ENCODE assay signal across 27 cellular contexts in genomic region chr2:236054125-236054524, GRCh38.
DNase-seq lines count a peak whose midpoint lies in the region; ATAC-seq, FAIRE-seq and TF ChIP-seq lines count a peak whose summit lies in the region.
"Had no signal": no experiment of that assay in that cellular context is flagged by ENCODE, and none has a peak within 500 bp of the region (broad histone marks: within the 10 kb centered on the region; RNA-seq: fewer than 3 reads in every experiment).

No MANE protein-coding gene starts in this region.

- peak; percentile 26 to 49 for DNase-seq in NCI-H524 (lab: John Stamatoyannopoulos, UW)
- no peak for DNase-seq in NCI-H524 treated with DMSO at 0.1 percent for 48 hours (lab: John Stamatoyannopoulos, UW)
- DNase-seq in H1 (ENCODE audit: low read depth in 1 of 2, low spot score in 2 of 2) = no peak
- peak; percentile 2 for DNase-seq in mesenteric fat pad (ENCODE audit: low spot score)
- no peak for DNase-seq in activated T-cell treated with anti-CD3 and anti-CD28 coated beads, Interleukin-2, amount 50 U/mL, for 1 hour
- DNase-seq in stimulated activated naive B cell treated with anti-CD40 and anti-IgM and Interleukin-4, amounts not matched to agents 10 μg/mL and 1 μg/mL and 100 μg/mL, for 72 hours = no peak
- DNase-seq in stimulated activated CD4-positive, alpha-beta T cell treated with anti-CD3 and anti-CD28 coated beads, Interleukin-2, amount 100 ng/mL, for 24 hours = no peak
- DNase-seq: activated CD4-positive, alpha-beta T cell treated with anti-CD3 and anti-CD28 coated beads, Interleukin-2, amount 10 ng/mL, durations not matched to agents 7 days and 5 days; activated naive CD4-positive, alpha-beta T cell treated with anti-CD3 and anti-CD28 coated beads, Interleukin-2, amount 10 ng/mL, durations not matched to agents 7 days and 5 days; AML-193; CD4-positive, alpha-beta memory T cell; dermis blood vessel endothelial cell; DMS153; left lung; NCI-H1436 treated with DMSO at 0.1 percent for 48 hours; NCI-H526 treated with DMSO at 0.1 percent for 48 hours; pancreas; RPMI8226 had no signal

- H3K4me1 ChIP-seq in H1 (replicated peaks in 1 of 4; ENCODE audit: control insufficient read depth in 3 of 4, insufficient read depth in 4 of 4, low read length in 3 of 4) = peaks cover 10 to 26% (median 15%) of the 10 kb centered on the region in 4 experiments
- H3K4me1 ChIP-seq: left lung, pancreas, tibial nerve had no signal

- no peak overlapping the region for H3K27ac ChIP-seq in H1 (ENCODE audit: low read depth, low read length)
- H3K27ac ChIP-seq: hepatocyte, left lung, pancreas, SK-N-MC, tibial nerve had no signal

- H3K79me2 ChIP-seq in H1 (ENCODE audit: control insufficient read depth in 1 of 2, insufficient read depth in 2 of 2, low read length in 2 of 2) = no peaks in the 10 kb centered on the region
- H3K79me2 ChIP-seq: hepatocyte had no signal

- H4K20me1 ChIP-seq in H1 (replicated peaks in 1 of 2; ENCODE audit: control insufficient read depth in 1 of 2, insufficient read depth in 2 of 2, low read length in 2 of 2) = no peaks in the 10 kb centered on the region

- FAIRE-seq in H1 (lab: Jason Lieb, UNC) = peak; percentile 36
- FAIRE-seq: G401.6, K562, pancreas had no signal

- no peaks in the 10 kb centered on the region for H3K36me3 Mint-ChIP-seq in stimulated activated naive B cell treated with anti-CD40 and anti-IgM and Interleukin-4, amounts not matched to agents 10 μg/mL and 1 μg/mL and 100 μg/mL, for 72 hours
- H3K36me3 Mint-ChIP-seq: activated naive CD4-positive, alpha-beta T cell treated with anti-CD3 and anti-CD28 coated beads, Interleukin-2, amount 10 ng/mL, durations not matched to agents 7 days and 5 days had no signal

- no peak overlapping the region for H2BK15ac ChIP-seq in H1 (ENCODE audit: low read length)

- H4K91ac ChIP-seq in H1 (replicated peaks; ENCODE audit: insufficient read length, low read length) = no peak overlapping the region

- no peaks in the 10 kb centered on the region for H3K4me1 Mint-ChIP-seq in stimulated activated naive B cell treated with anti-CD40 and anti-IgM and Interleukin-4, amounts not matched to agents 10 μg/mL and 1 μg/mL and 100 μg/mL, for 72 hours

- H3K18ac ChIP-seq in H1 (ENCODE audit: extremely low read depth, low read length) = 0 out of 2 replicates have a peak overlapping the region, but pooled peaks have one; percentile 15

- no peak overlapping the region for H2BK12ac ChIP-seq in H1 (ENCODE audit: low read depth, low read length)

- no peak overlapping the region for H3K14ac ChIP-seq in H1 (ENCODE audit: insufficient read length)

- H3K9me3 ChIP-seq in H1 (ENCODE audit: insufficient read depth in 2 of 2, low read depth in 1 of 2, low read length in 1 of 2) = 0 out of 4 replicates have a peak, but pooled peaks cover 0 to 3% of the 10 kb centered on the region in 2 experiments
- H3K9me3 ChIP-seq: pancreas had no signal

- POLR2A ChIA-PET in H1 (lab: Charles Lee; ENCODE audit: partially characterized antibody) = interaction anchor here (1.1 kb wide), 1 partner anchor 32 kb away, joined by 3 read pairs; no protein-coding TSS in a partner anchor

- H2AFZ ChIP-seq in H1 (ENCODE audit: low read length) = no peak overlapping the region
- H2AFZ ChIP-seq: hepatocyte had no signal

- no peaks in the 10 kb centered on the region for H3K79me1 ChIP-seq in H1 (ENCODE audit: low read depth, low read length)

- H3K27me3 Mint-ChIP-seq in stimulated activated naive B cell treated with anti-CD40 and anti-IgM and Interleukin-4, amounts not matched to agents 10 μg/mL and 1 μg/mL and 100 μg/mL, for 72 hours = peaks cover 0 to 12% of the 10 kb centered on the region in 2 donors

- H4K8ac ChIP-seq in H1 (ENCODE audit: extremely low read depth, insufficient read depth, low read length) = no peak overlapping the region

- 60% methylated on average over 2 of the region's 2 CpGs; no CpG with 5 or more reads in 1 of the 2 experiments for WGBS in H1 (ENCODE audit: extremely low coverage in 1 of 2, insufficient coverage in 1 of 2, insufficient read length in 1 of 2, insufficient replicate concordance in 2 of 2, low coverage in 1 of 2, low lambda C conversion rate in 2 of 2, missing lambda C conversion rate in 1 of 2), 2 experiments

- no peak for TF ChIP-seq EP300 in H1 (IDR thresholded peaks at IDR 0.05; ENCODE audit: borderline replicate concordance in 1 of 2, low read depth in 2 of 2, low read length in 2 of 2)

- peaks cover 4% of the 10 kb centered on the region in 2 donors for H3K9me3 Mint-ChIP-seq in stimulated activated naive B cell treated with anti-CD40 and anti-IgM and Interleukin-4, amounts not matched to agents 10 μg/mL and 1 μg/mL and 100 μg/mL, for 72 hours

- H3K36me3 ChIP-seq in H1 (ENCODE audit: control insufficient read depth in 2 of 4, insufficient read depth in 4 of 4, low read length in 3 of 4) = no peaks in the 10 kb centered on the region

- no peak overlapping the region for H3K9ac ChIP-seq in H1 (replicated peaks in 1 of 4; ENCODE audit: extremely low read depth in 1 of 4, low read depth in 3 of 4, low read length in 3 of 4)

- no peak overlapping the region for H3K4ac ChIP-seq in H1 (replicated peaks; ENCODE audit: insufficient read length, low read depth, low read length)

- ATAC-seq in stimulated activated naive B cell treated with anti-CD40 and anti-IgM and Interleukin-4, amounts not matched to agents 10 μg/mL and 1 μg/mL and 100 μg/mL, for 72 hours (replicated peaks) = no peak
- ATAC-seq in HG03442 (IDR thresholded peaks at IDR 0.05; ENCODE audit: unreplicated experiment) = no peak
- ATAC-seq: K562; left lung; natural killer cell treated with Interleukin-12 subunit alpha and Interleukin-12 subunit beta and Interleukin-15 and Interleukin-18, amount 100 ng/mL, for 72 hours; pancreas had no signal

- H3K4me2 ChIP-seq in H1 (ENCODE audit: insufficient read depth in 1 of 2, low read depth in 2 of 2, low read length in 2 of 2) = peak overlapping the region; percentile 41 to 47; a peak in 3 of 4 replicates
- H3K4me2 ChIP-seq: hepatocyte had no signal

- no peak overlapping the region for H3K27ac Mint-ChIP-seq in stimulated activated naive B cell treated with anti-CD40 and anti-IgM and Interleukin-4, amounts not matched to agents 10 μg/mL and 1 μg/mL and 100 μg/mL, for 72 hours
- H3K27ac Mint-ChIP-seq: activated CD4-positive, alpha-beta T cell treated with anti-CD3 and anti-CD28 coated beads, Interleukin-2, amount 10 ng/mL, durations not matched to agents 7 days and 5 days; activated naive CD4-positive, alpha-beta T cell treated with anti-CD3 and anti-CD28 coated beads, Interleukin-2, amount 10 ng/mL, durations not matched to agents 7 days and 5 days; activated T-helper 1 cell treated with anti-CD3 and anti-CD28 coated beads, Interleukin-12 subunit alpha, Interleukin-12 subunit beta, Interleukin-2, Interleukin-4 antibody, amounts not matched to agents 30 ng/mL and 10 ng/mL and 1 ng/mL, durations not matched to agents 14 hours and 24 hours and 36 hours; CD4-positive, alpha-beta memory T cell; natural killer cell treated with Interleukin-12 subunit alpha and Interleukin-12 subunit beta and Interleukin-15 and Interleukin-18, amount 100 ng/mL, for 72 hours; stimulated activated naive CD8-positive, alpha-beta T cell treated with anti-CD3 and anti-CD28 coated beads, Interleukin-15, Interleukin-2, amounts not matched to agents 100 ng/mL and 50 ng/mL, for 24 hours had no signal

- TF ChIP-seq POLR2A in H1 (IDR thresholded peaks at IDR 0.05; ENCODE audit: control extremely low read depth in 1 of 2, low read depth in 2 of 2, low read length in 2 of 2) = no peak

- no peaks in the 10 kb centered on the region for H3K23me2 ChIP-seq in H1 (ENCODE audit: low read depth, low read length)

- H2BK120ac ChIP-seq in H1 (replicated peaks; ENCODE audit: low read depth, low read length) = no peak overlapping the region

- H2AK5ac ChIP-seq in H1 (ENCODE audit: low read depth, low read length) = no peak overlapping the region

- no peak for TF ChIP-seq CTCF in H1 (IDR thresholded peaks at IDR 0.05; ENCODE audit: control extremely low read depth in 1 of 3, insufficient read depth in 1 of 3, low read depth in 1 of 3, low read length in 3 of 3)

- no peak overlapping the region for H3K56ac ChIP-seq in H1 (replicated peaks; ENCODE audit: insufficient read length, low read depth, low read length)

- H3K27me3 ChIP-seq in H1 (replicated peaks in 1 of 4; ENCODE audit: control insufficient read depth in 3 of 4, extremely low read depth in 1 of 4, insufficient read depth in 3 of 4, low read length in 3 of 4) = peaks cover 0 to 8% (median 2%) of the 10 kb centered on the region in 4 experiments; a peak in 4 of 7 replicates
- H3K27me3 ChIP-seq: hepatocyte, left lung, pancreas, tibial nerve had no signal

- peak overlapping the region in 1 of 4 experiments; percentile 31; a peak in 1 of 8 replicates for H3K4me3 ChIP-seq in H1 (ENCODE audit: extremely low read depth in 1 of 4, insufficient read depth in 2 of 4, low read depth in 3 of 4, low read length in 4 of 4)
- H3K4me3 ChIP-seq: hepatocyte, K562, left lung, pancreas, SK-N-MC, tibial nerve had no signal

- H3K23ac ChIP-seq in H1 (ENCODE audit: insufficient read length) = no peak overlapping the region

- H2BK5ac ChIP-seq in H1 (ENCODE audit: low read depth, low read length) = no peak overlapping the region

- CTCF ChIA-PET in H1 (lab: Charles Lee; ENCODE audit: partially characterized antibody) = interaction anchor here (0.5 to 1.5 kb wide), 5 partner anchors 11 to 129 kb away, joined by 3 to 5 read pairs (median 4); no protein-coding TSS in a partner anchor

- H2BK20ac ChIP-seq in H1 (ENCODE audit: low read length) = no peak overlapping the region

- no peak overlapping the region for H4K5ac ChIP-seq in H1 (ENCODE audit: insufficient read length, low read depth, low read length)

- no peak for TF ChIP-seq RAD21 in H1 (IDR thresholded peaks at IDR 0.05 in 1 of 2, conservative IDR thresholded peaks at IDR 0.05 in 1 of 2; ENCODE audit: low read depth in 2 of 2, low read length in 2 of 2)

- no peak overlapping the region for H3K4me3 Mint-ChIP-seq in stimulated activated naive B cell treated with anti-CD40 and anti-IgM and Interleukin-4, amounts not matched to agents 10 μg/mL and 1 μg/mL and 100 μg/mL, for 72 hours
- H3K4me3 Mint-ChIP-seq: activated CD4-positive, alpha-beta T cell treated with anti-CD3 and anti-CD28 coated beads, Interleukin-2, amount 10 ng/mL, durations not matched to agents 7 days and 5 days; activated naive CD4-positive, alpha-beta T cell treated with anti-CD3 and anti-CD28 coated beads, Interleukin-2, amount 10 ng/mL, durations not matched to agents 7 days and 5 days; activated T-helper 1 cell treated with anti-CD3 and anti-CD28 coated beads, Interleukin-12 subunit alpha, Interleukin-12 subunit beta, Interleukin-2, Interleukin-4 antibody, amounts not matched to agents 30 ng/mL and 10 ng/mL and 1 ng/mL, durations not matched to agents 14 hours and 24 hours and 36 hours; CD4-positive, alpha-beta memory T cell; natural killer cell treated with Interleukin-12 subunit alpha and Interleukin-12 subunit beta and Interleukin-15 and Interleukin-18, amount 100 ng/mL, for 72 hours; stimulated activated naive CD8-positive, alpha-beta T cell treated with anti-CD3 and anti-CD28 coated beads, Interleukin-15, Interleukin-2, amounts not matched to agents 100 ng/mL and 50 ng/mL, for 24 hours had no signal

TF ChIP-seq in H1, 55 proteins besides CTCF, POLR2A, EP300 and RAD21 (continues in another document):
- TF ChIP-seq SIX5 (IDR thresholded peaks at IDR 0.05; ENCODE audit: low read depth, low read length) (no peak), GTF2F1 (IDR thresholded peaks at IDR 0.05; ENCODE audit: borderline replicate concordance, low read depth, low read length) (no peak)

Comparison
In these comparisons a context has a peak if more than half of its experiments do, and no peak if none do; other contexts are left out.
1. DNase-seq: peak in NCI-H524 (2 of 2) and mesenteric fat pad (single experiment); none in NCI-H524 treated with DMSO at 0.1 percent for 48 hours (single experiment), H1 (0 of 2), activated T-cell treated with anti-CD3 and anti-CD28 coated beads, Interleukin-2, amount 50 U/mL, for 1 hour (single experiment), stimulated activated naive B cell treated with anti-CD40 and anti-IgM and Interleukin-4, amounts not matched to agents 10 μg/mL and 1 μg/mL and 100 μg/mL, for 72 hours (single experiment) and stimulated activated CD4-positive, alpha-beta T cell treated with anti-CD3 and anti-CD28 coated beads, Interleukin-2, amount 100 ng/mL, for 24 hours (0 of 2).